19 cellular contexts compared by ENCODE assay signal in genomic region chr5:80164799-80165198, GRCh38.
"Had no signal": no experiment of that assay in that cellular context is flagged by ENCODE, and none has a peak within 500 bp of the region (broad histone marks: within the 10 kb centered on the region; RNA-seq: fewer than 3 reads in every experiment).

No MANE protein-coding gene starts in this region.

- H3K4me3 Mint-ChIP-seq: activated naive CD4-positive, alpha-beta T cell treated with anti-CD3 and anti-CD28 coated beads for 36 hours; activated T-helper 1 cell treated with anti-CD3 and anti-CD28 coated beads, Interleukin-12 subunit alpha, Interleukin-12 subunit beta, Interleukin-2, Interleukin-4 antibody, amounts not matched to agents 30 ng/mL and 10 ng/mL and 1 ng/mL, durations not matched to agents 14 hours and 24 hours and 36 hours; brain; natural killer cell had no signal

- ATAC-seq: mucosa of descending colon, natural killer cell, right cardiac atrium had no signal

- H3K9me3 ChIP-seq: esophagus squamous epithelium, left lung, mucosa of descending colon, stomach, testis had no signal

- DNase-seq: activated CD4-positive, alpha-beta T cell treated with anti-CD3 and anti-CD28 coated beads, Interleukin-2, amount 50 U/mL, for 4 hours; activated CD4-positive, CD25-positive, alpha-beta regulatory T cell treated with anti-CD3 and anti-CD28 coated beads, Interleukin-2, amount 50 U/mL, for 72 hours; activated naive CD4-positive, alpha-beta T cell treated with anti-CD3 and anti-CD28 coated beads for 36 hours; central memory CD4-positive, alpha-beta T cell; esophagus squamous epithelium; hippocampal formation; left lung; mammary epithelial cell; mucosa of descending colon; natural killer cell; occipital lobe; right cardiac atrium; stomach; T1000; testis had no signal

- H3K27ac Mint-ChIP-seq: activated T-helper 1 cell treated with anti-CD3 and anti-CD28 coated beads, Interleukin-12 subunit alpha, Interleukin-12 subunit beta, Interleukin-2, Interleukin-4 antibody, amounts not matched to agents 30 ng/mL and 10 ng/mL and 1 ng/mL, durations not matched to agents 14 hours and 24 hours and 36 hours; natural killer cell had no signal

- H3K4me1 ChIP-seq: esophagus squamous epithelium had no signal

- H3K4me1 Mint-ChIP-seq: natural killer cell had no signal

- H3K9me3 Mint-ChIP-seq: activated T-helper 1 cell treated with anti-CD3 and anti-CD28 coated beads, Interleukin-12 subunit alpha, Interleukin-12 subunit beta, Interleukin-2, Interleukin-4 antibody, amounts not matched to agents 30 ng/mL and 10 ng/mL and 1 ng/mL, durations not matched to agents 14 hours and 24 hours and 36 hours; natural killer cell had no signal

- H3K27me3 Mint-ChIP-seq: brain had no signal

- H3K27ac ChIP-seq: coronary artery, esophagus squamous epithelium, left lung, SK-N-MC, stomach had no signal

- H3K27me3 ChIP-seq: esophagus squamous epithelium, left lung, stomach, testis had no signal

- H3K4me3 ChIP-seq: coronary artery, esophagus squamous epithelium, left lung, mucosa of descending colon, SK-N-MC, stomach, testis had no signal
